ENCODE assay signal across 1 cellular context in the genomic region with DNA sequence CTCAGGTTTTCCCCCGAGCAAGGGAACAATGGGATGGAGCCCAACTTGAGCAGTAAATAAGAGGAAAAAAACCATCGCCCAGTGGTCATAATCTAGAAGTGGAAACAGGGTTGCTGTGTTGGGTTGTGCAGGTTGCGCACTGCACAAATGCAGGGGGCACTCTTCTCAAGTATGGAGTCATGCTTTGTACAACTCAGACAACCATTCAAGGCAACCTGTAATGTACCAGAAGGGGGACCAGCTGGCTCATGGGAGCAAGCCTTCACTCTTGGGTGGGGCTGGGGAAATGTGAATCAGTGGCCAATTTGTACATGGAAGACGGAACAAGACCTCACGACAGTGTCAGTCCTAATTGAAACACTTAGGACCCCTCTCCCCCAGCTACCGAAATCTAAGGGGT.
A peak's percentile ranks its signal among the peaks of the same experiment; 100 is the strongest.
TF ChIP-seq lines count a peak whose summit lies in the region.

No MANE protein-coding gene starts in this region.

TF ChIP-seq in K562, 482 proteins besides CTCF, POLR2A, EP300 and RAD21 (continued from another document):
- TF ChIP-seq, protein P1, sequence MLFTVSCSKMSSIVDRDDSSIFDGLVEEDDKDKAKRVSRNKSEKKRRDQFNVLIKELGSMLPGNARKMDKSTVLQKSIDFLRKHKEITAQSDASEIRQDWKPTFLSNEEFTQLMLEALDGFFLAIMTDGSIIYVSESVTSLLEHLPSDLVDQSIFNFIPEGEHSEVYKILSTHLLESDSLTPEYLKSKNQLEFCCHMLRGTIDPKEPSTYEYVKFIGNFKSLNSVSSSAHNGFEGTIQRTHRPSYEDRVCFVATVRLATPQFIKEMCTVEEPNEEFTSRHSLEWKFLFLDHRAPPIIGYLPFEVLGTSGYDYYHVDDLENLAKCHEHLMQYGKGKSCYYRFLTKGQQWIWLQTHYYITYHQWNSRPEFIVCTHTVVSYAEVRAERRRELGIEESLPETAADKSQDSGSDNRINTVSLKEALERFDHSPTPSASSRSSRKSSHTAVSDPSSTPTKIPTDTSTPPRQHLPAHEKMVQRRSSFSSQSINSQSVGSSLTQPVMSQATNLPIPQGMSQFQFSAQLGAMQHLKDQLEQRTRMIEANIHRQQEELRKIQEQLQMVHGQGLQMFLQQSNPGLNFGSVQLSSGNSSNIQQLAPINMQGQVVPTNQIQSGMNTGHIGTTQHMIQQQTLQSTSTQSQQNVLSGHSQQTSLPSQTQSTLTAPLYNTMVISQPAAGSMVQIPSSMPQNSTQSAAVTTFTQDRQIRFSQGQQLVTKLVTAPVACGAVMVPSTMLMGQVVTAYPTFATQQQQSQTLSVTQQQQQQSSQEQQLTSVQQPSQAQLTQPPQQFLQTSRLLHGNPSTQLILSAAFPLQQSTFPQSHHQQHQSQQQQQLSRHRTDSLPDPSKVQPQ (CRISPR knock-in tag; IDR thresholded peaks at IDR 0.05; ENCODE audit: borderline replicate concordance): no peak
- TF ChIP-seq, protein P2, sequence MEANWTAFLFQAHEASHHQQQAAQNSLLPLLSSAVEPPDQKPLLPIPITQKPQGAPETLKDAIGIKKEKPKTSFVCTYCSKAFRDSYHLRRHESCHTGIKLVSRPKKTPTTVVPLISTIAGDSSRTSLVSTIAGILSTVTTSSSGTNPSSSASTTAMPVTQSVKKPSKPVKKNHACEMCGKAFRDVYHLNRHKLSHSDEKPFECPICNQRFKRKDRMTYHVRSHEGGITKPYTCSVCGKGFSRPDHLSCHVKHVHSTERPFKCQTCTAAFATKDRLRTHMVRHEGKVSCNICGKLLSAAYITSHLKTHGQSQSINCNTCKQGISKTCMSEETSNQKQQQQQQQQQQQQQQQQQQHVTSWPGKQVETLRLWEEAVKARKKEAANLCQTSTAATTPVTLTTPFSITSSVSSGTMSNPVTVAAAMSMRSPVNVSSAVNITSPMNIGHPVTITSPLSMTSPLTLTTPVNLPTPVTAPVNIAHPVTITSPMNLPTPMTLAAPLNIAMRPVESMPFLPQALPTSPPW (CRISPR knock-in tag; IDR thresholded peaks at IDR 0.05): no peak
- TF ChIP-seq POLR3G (IDR thresholded peaks at IDR 0.05; ENCODE audit: extremely low read depth, insufficient read length, insufficient replicate concordance): no peak
- no peak for TF ChIP-seq MCM3 (IDR thresholded peaks at IDR 0.05)
- TF ChIP-seq, protein P3, sequence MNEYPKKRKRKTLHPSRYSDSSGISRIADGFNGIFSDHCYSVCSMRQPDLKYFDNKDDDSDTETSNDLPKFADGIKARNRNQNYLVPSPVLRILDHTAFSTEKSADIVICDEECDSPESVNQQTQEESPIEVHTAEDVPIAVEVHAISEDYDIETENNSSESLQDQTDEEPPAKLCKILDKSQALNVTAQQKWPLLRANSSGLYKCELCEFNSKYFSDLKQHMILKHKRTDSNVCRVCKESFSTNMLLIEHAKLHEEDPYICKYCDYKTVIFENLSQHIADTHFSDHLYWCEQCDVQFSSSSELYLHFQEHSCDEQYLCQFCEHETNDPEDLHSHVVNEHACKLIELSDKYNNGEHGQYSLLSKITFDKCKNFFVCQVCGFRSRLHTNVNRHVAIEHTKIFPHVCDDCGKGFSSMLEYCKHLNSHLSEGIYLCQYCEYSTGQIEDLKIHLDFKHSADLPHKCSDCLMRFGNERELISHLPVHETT (CRISPR knock-in tag; conservative IDR thresholded peaks at IDR 0.05 in 1 of 2, IDR thresholded peaks at IDR 0.05 in 1 of 2): no peak
- TF ChIP-seq SPI1 (IDR thresholded peaks at IDR 0.05; ENCODE audit: borderline replicate concordance, low read depth, low read length): no peak
- peak; percentile 31; the same call in 1 of the 2 replicates for TF ChIP-seq BCOR (IDR thresholded peaks at IDR 0.05)
- TF ChIP-seq L3MBTL2 (IDR thresholded peaks at IDR 0.05): 0 out of 2 replicates have a peak, but pooled peaks have one; percentile 24
